Comparison of ENCODE assay signal across 1 cellular context in the genomic region with DNA sequence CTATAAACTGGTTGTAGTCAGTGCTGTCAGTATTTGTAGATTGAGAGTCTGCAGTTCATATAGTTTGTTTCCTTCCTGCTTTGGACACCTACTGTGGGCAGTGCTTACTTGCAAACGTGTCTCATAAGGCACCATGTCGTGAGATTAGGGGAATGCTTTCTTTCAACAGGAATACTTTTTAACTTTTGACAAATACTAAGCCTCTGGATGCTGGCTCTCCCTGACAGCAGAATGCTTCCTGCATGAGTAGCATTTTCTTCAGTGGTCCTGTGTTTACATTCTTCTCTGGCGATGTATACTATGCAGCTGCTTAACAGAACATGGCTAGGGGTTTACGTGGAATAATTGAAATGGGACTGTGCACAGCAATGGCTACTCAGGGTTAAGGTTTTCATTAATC.
TF ChIP-seq lines count a peak whose summit lies in the region.

No MANE protein-coding gene starts in this region.

TF ChIP-seq in WTC11, 78 proteins besides CTCF, POLR2A, EP300 and RAD21 (continued from another document):
- TF ChIP-seq ZNF317 (CRISPR knock-in tag; IDR thresholded peaks at IDR 0.05; ENCODE audit: borderline replicate concordance, low read depth) (no peak), ERG (CRISPR knock-in tag; IDR thresholded peaks at IDR 0.05) (no peak), SP1 (CRISPR knock-in tag; conservative IDR thresholded peaks at IDR 0.05) (no peak), EMX1 (CRISPR knock-in tag; IDR thresholded peaks at IDR 0.05) (no peak), ZNF396 (CRISPR knock-in tag; IDR thresholded peaks at IDR 0.05; ENCODE audit: borderline replicate concordance) (no peak), JAZF1 (CRISPR knock-in tag; IDR thresholded peaks at IDR 0.05) (no peak), ARID4B (CRISPR knock-in tag; IDR thresholded peaks at IDR 0.05; ENCODE audit: borderline replicate concordance) (no peak), FOXP4 (CRISPR knock-in tag; IDR thresholded peaks at IDR 0.05) (no peak), ELF4 (CRISPR knock-in tag; IDR thresholded peaks at IDR 0.05; ENCODE audit: low read depth) (no peak), RORB (CRISPR knock-in tag; IDR thresholded peaks at IDR 0.05) (no peak), RELA (CRISPR knock-in tag; IDR thresholded peaks at IDR 0.05; ENCODE audit: borderline replicate concordance) (no peak)
- TF ChIP-seq, protein P1, sequence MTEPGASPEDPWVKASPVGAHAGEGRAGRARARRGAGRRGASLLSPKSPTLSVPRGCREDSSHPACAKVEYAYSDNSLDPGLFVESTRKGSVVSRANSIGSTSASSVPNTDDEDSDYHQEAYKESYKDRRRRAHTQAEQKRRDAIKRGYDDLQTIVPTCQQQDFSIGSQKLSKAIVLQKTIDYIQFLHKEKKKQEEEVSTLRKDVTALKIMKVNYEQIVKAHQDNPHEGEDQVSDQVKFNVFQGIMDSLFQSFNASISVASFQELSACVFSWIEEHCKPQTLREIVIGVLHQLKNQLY (CRISPR knock-in tag; IDR thresholded peaks at IDR 0.05): no peak
- TF ChIP-seq, protein P2, sequence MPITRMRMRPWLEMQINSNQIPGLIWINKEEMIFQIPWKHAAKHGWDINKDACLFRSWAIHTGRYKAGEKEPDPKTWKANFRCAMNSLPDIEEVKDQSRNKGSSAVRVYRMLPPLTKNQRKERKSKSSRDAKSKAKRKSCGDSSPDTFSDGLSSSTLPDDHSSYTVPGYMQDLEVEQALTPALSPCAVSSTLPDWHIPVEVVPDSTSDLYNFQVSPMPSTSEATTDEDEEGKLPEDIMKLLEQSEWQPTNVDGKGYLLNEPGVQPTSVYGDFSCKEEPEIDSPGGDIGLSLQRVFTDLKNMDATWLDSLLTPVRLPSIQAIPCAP (CRISPR knock-in tag; IDR thresholded peaks at IDR 0.05): no peak
